ENCODE assay signal across 7 cellular contexts in the genomic region with DNA sequence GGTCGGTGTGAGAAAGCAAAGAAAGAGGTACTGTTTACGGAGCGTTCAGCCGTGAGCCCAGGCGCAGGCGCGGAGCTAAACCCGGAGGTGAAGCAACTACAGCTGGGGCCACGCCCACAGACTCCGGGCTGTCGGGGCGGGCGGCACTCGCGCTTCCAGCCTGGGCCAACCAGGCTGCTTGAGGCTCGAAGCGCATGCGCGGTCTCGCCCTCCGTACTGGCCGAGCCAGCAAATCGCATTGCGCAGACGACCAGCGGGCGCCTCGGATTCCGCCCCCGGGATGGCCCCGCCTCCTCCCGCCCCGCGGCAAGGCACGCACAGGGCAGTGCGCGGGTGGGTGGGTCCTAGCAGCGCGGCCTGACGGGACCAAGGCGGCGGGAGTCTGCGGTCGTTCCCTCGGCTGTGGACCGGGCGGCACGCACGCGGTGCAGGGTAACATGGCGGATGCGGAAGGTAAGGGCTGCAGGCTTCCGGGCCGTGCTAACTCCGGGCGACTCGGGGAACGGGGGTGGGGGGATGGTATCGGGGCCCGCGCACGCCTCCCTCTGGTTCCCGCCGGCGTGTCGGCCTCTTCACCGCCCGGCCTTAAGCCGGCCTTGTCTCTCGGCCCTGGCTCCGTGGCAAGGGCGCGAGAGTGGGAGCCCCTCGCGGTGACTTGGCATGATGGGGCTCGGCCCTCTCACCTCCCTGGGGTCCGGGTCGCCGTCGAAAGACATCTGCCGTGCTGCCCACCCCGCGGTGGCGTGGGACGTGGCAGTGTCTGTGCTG. TPM values are rescaled to one million over a fixed set of nuclear protein-coding genes. Genes with fewer than 3 reads are reported as not detected.
DNase-seq lines count a peak whose midpoint lies in the region; ATAC-seq and TF ChIP-seq lines count a peak whose summit lies in the region.

Gene DKC1, plus strand, starts transcription at position 336 of the 768 bp plus-strand sequence. Its CDS starts 102 bp downstream, at position 438.

- DNase-seq in NCI-H187 treated with DMSO at 0.1 percent for 48 hours (lab: John Stamatoyannopoulos, UW), result peak; percentile 97
- DNase-seq in ascending aorta (ENCODE audit: low spot score in 2 of 2), result peak; percentile 81 to 97
- DNase-seq in hepatic stellate cell (ENCODE audit: low spot score), result peak; percentile 89
- peak; percentile 86 for DNase-seq in renal cortical epithelial cell (ENCODE audit: low read depth)

- intact Hi-C loops in T-helper 2 cell treated with Interferon-gamma antibody and Interleukin-4, amounts not matched to agents 100 ng/mL and 5 ng/mL, for 36 hours (cut with micrococcal nuclease), result loop anchor here (1.0 to 2.0 kb wide), 2 partner anchors 42 to 49 kb away; partner anchors contain the start of gene MPP1
- intact Hi-C loops in ascending aorta (cut with DNase I), result loop anchor here (1.0 kb wide), 1 partner anchor 43 kb away; the partner anchor contains the start of gene MPP1

- peak; percentile 72 for ATAC-seq in GM18499 (IDR thresholded peaks at IDR 0.05; ENCODE audit: insufficient read depth, unreplicated experiment)
- ATAC-seq in HG02943 (IDR thresholded peaks at IDR 0.05; ENCODE audit: low read depth, unreplicated experiment), result peak; percentile 75

- no peaks in the 10 kb centered on the region for H3K9me3 ChIP-seq in ascending aorta

- no peaks in the 10 kb centered on the region for H3K27me3 ChIP-seq in ascending aorta

- peak within 1 kb of the TSS; percentile 35 to 58 for H3K27ac ChIP-seq in ascending aorta

- peak in 1 of 3 experiments; percentile 28 for TF ChIP-seq CTCF in ascending aorta (IDR thresholded peaks at IDR 0.05)

- no peaks in the 10 kb centered on the region for H3K4me1 ChIP-seq in ascending aorta

- H3K36me3 ChIP-seq in ascending aorta, result peaks cover 4 to 14% of the 10 kb centered on the region in 2 donors

- H3K4me3 ChIP-seq in ascending aorta, result peak within 1 kb of the TSS; percentile 57 to 74

RNA-seq across cellular contexts. Expression of gene DKC1, which starts in this region (rescaled TPM):
- total RNA-seq in T-helper 2 cell treated with Interferon-gamma antibody and Interleukin-4, amounts not matched to agents 100 ng/mL and 5 ng/mL, for 36 hours, result 101 and 102 TPM in 2 replicates
- 3.4 TPM for total RNA-seq in ascending aorta
- total RNA-seq in renal cortical epithelial cell, result 40.4 and 47.8 TPM in 2 replicates

Comparison
In these comparisons a context has a peak if more than half of its experiments do, and no peak if none do; other contexts are left out.
1. Peak in every context shown above with its lines: DNase-seq, ATAC-seq, H3K4me3 ChIP-seq and H3K27ac ChIP-seq.